In the genomic region with DNA sequence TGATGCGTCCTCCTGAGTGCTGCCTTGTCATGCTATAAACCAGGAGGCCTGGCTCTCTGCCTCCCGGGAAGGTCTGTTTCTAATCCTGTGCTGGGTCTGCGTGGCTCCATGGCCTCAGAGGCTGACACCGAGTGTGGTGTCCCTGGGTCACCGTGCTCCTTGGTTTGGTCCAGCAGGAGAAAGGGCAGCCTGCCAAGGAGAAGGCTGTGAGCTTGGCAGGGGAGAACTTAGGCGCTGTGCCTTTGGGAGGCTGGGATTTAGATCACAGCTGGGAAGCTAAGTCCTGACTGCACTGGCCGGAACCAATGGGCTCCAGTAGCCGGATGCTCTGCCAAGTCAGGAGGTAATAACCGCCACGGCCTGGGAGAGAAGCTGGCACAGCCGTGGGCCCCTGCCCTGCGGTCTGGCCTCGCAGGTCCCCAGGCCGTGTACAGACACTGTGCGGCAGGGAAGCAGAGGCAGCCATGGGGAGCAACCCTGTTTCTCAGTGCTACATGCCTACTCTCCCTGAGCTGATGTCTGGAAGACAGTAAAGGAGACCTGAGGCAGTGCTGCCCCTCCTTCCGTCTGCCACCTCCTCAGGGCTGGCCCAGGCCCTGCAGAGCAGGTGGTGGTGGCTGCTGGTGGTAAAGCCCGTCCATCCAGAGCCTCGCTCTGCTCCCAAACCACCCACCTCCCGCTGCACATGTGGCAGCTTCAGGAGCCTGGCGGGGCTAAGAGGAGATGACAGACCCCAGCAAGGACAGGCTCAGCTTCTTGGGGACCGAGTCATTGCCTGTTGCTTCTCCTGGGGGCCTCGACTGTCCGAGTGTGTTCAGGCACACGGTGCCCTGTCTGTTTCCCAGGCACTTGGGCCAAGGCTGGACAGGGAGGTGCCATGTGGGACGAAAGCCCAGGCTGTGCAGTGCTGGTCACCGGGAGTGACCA, we compare ENCODE assay signal across 8 cellular contexts. TPM values are rescaled to one million over a fixed set of nuclear protein-coding genes. Genes with fewer than 3 reads are reported as not detected.
DNase-seq lines count a peak whose midpoint lies in the region; ATAC-seq and TF ChIP-seq lines count a peak whose summit lies in the region.

No MANE protein-coding gene starts in this region.

- ATAC-seq in psoas muscle = peak; percentile 83 to 86 (median 86)
- no peak for ATAC-seq in HG02759 (IDR thresholded peaks at IDR 0.05; ENCODE audit: unreplicated experiment)
- no peak for ATAC-seq in HG03025 (IDR thresholded peaks at IDR 0.05; ENCODE audit: low FRiP score, unreplicated experiment)

- peaks cover 4 to 8% of the 10 kb centered on the region in 2 donors for H3K27me3 Mint-ChIP-seq in CD4-positive, alpha-beta memory T cell

- peaks cover 50% of the 10 kb centered on the region for H3K4me1 ChIP-seq in psoas muscle
- peaks cover 10% of the 10 kb centered on the region for H3K4me1 ChIP-seq in CD4-positive, alpha-beta memory T cell (ENCODE audit: insufficient read depth, low read length)

- 15 to 17% (median 16%) methylated on average over 25 to 26 of the region's 26 CpGs for WGBS in psoas muscle, 3 donors

- peak overlapping the region in 1 of 7 donors; percentile 72 for H3K27ac Mint-ChIP-seq in CD4-positive, alpha-beta memory T cell

- H3K4me3 Mint-ChIP-seq in CD4-positive, alpha-beta memory T cell = no peak overlapping the region

- POLR2A ChIA-PET in CD4-positive, alpha-beta memory T cell (lab: Charles Lee; ENCODE audit: partially characterized antibody) = no interaction called here

- intact Hi-C loops in cardiac septum (cut with DNase I) (no loop called here), psoas muscle (cut with DNase I) (loop anchor here in 1 of 2 donors (10.0 kb wide), 1 partner anchor 64 kb away; a partner anchor contains a TSS)
- intact Hi-C loops in CD4-positive, alpha-beta memory T cell (cut with micrococcal nuclease) = no loop called here

- peak overlapping the region; percentile 86 for H3K27ac ChIP-seq in psoas muscle
- H3K27ac ChIP-seq in CD4-positive, alpha-beta memory T cell (ENCODE audit: low read depth, low read length) = no peak overlapping the region

- no peaks in the 10 kb centered on the region for H3K27me3 ChIP-seq in psoas muscle (ENCODE audit: insufficient read depth in 3 of 3, low read length in 2 of 3)
- no peaks in the 10 kb centered on the region for H3K27me3 ChIP-seq in CD4-positive, alpha-beta memory T cell (ENCODE audit: insufficient read depth, low read length)

- H3K36me3 ChIP-seq in psoas muscle (ENCODE audit: insufficient read depth in 1 of 2, low read depth in 1 of 2) = no peaks in the 10 kb centered on the region
- H3K36me3 ChIP-seq in CD4-positive, alpha-beta memory T cell (ENCODE audit: insufficient read depth, low read length) = no peaks in the 10 kb centered on the region

- H3K4me3 ChIP-seq in psoas muscle = peak overlapping the region; percentile 16
- H3K4me3 ChIP-seq in CD4-positive, alpha-beta memory T cell (ENCODE audit: low read length in 2 of 2) = no peak overlapping the region

- peaks cover 2 to 8% (median 7%) of the 10 kb centered on the region in 4 donors for H3K4me1 Mint-ChIP-seq in CD4-positive, alpha-beta memory T cell

- DNase-seq in Daoy (ENCODE audit: low read depth) (peak; percentile 70), amniotic stem cell (lab: John Stamatoyannopoulos, UW) (peak; percentile 44), cardiac septum (ENCODE audit: low spot score) (peak; percentile 86), psoas muscle (peak; percentile 92 to 98), NCI-H2081 (lab: John Stamatoyannopoulos, UW) (no peak)
- DNase-seq in CD4-positive, alpha-beta memory T cell = no peak

- H3K9me3 Mint-ChIP-seq in CD4-positive, alpha-beta memory T cell = peaks cover 0 to 16% (median 3%) of the 10 kb centered on the region in 8 donors

- no peak for TF ChIP-seq CTCF in psoas muscle (IDR thresholded peaks at IDR 0.05)

- CTCF ChIA-PET in CD4-positive, alpha-beta memory T cell (lab: Charles Lee; ENCODE audit: partially characterized antibody) = no interaction called here

- H3K9me3 ChIP-seq in psoas muscle = no peaks in the 10 kb centered on the region
- no peaks in the 10 kb centered on the region for H3K9me3 ChIP-seq in CD4-positive, alpha-beta memory T cell (ENCODE audit: control insufficient read depth in 1 of 2, low read length in 2 of 2)

- H3K36me3 Mint-ChIP-seq in CD4-positive, alpha-beta memory T cell = no peaks in the 10 kb centered on the region

RNA-seq across cellular contexts. Expression of a gene that starts 44.9 kb away (rescaled TPM):
- total RNA-seq in Daoy (2014; rRNA removed; shearing (Covaris generic)) = not detected in 2 replicates
- total RNA-seq in cardiac septum (0.40 TPM), psoas muscle (1 to 10 TPM in 1 of 4 donors, under 1 TPM in 3; 0.24 to 2.5 (median 0.73) TPM)
- under 1 TPM in 2 of 3 donors, not detected in 1; 0.14 to 0.53 TPM for polyA plus RNA-seq in psoas muscle
- 10 to 100 TPM; 13.9 to 14.2 TPM for total RNA-seq in CD4-positive, alpha-beta memory T cell
- polyA plus RNA-seq in CD4-positive, alpha-beta memory T cell = 1 to 10 TPM in 1 of 2 donors, not detected in 1; 1.5 TPM

Comparison
In these comparisons a context has a peak if more than half of its experiments do, and no peak if none do; other contexts are left out.
1. DNase-seq: peak in Daoy (single experiment), amniotic stem cell (single experiment), cardiac septum (single experiment) and psoas muscle (2 of 2); none in NCI-H2081 (0 of 2) and CD4-positive, alpha-beta memory T cell (0 of 5).
2. ATAC-seq: peak in psoas muscle (4 of 4); none in HG02759 (single experiment) and HG03025 (single experiment).
3. RNA of a gene that starts 44.9 kb away (total RNA-seq): 13.9 to 14.2 TPM in CD4-positive, alpha-beta memory T cell; 0.24 to 2.5 TPM in psoas muscle, 0.40 TPM in cardiac septum (single experiment) and not detected in Daoy; every median in the first group is over 4 times any median in the second.